10 cellular contexts compared by ENCODE assay signal in the genomic region with DNA sequence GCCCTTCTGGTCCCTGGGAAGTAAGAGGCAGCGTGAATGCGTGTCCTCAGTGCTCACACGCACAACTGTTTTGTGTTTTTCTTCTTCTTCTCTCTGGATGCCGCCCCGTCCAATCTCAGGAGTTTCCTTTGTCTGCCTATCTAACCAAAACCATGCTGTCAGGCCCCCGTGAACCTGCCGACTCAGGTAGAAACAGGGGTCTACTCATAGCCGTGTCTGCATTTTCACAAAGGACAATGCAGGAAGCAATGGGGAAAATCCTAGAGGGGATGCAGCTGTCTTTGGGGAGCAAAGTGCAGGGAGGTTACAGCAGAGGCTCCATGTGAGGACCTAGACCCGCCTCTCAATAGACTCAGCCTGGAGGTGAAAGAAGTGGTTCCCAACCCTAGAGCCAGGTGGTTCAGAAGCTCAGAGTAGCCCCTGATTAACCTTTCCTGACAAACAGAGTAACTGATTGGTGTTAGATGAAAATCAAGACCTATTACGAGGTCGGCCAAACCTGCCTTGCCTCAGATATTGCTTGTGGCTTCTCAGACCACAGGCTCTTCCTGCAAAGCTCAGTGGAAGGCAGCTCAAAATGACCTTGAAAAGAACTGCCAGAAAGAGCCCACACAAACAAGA. TPM values are rescaled to one million over a fixed set of nuclear protein-coding genes. Genes with fewer than 3 reads are reported as not detected.
DNase-seq lines count a peak whose midpoint lies in the region; ATAC-seq, FAIRE-seq and TF ChIP-seq lines count a peak whose summit lies in the region.
"Had no signal": no experiment of that assay in that cellular context is flagged by ENCODE, and none has a peak within 500 bp of the region (broad histone marks: within the 10 kb centered on the region; RNA-seq: fewer than 3 reads in every experiment).

No MANE protein-coding gene starts in this region.

- no peak overlapping the region; a peak in 1 of 7 replicates for H3K27ac Mint-ChIP-seq in H9

- peak overlapping the region; percentile 81 for H4K5ac ChIP-seq in H9 (ENCODE audit: insufficient read length, low read depth, low read length)

- H3K36me3 Mint-ChIP-seq in H9 (ENCODE audit: insufficient read depth in 1 of 3, low read depth in 3 of 3), result no peaks in the 10 kb centered on the region; a peak in 1 of 7 replicates

- TF ChIP-seq CTCF in H9 (conservative IDR thresholded peaks at IDR 0.05) (no peak), OCI-LY3 (IDR thresholded peaks at IDR 0.05; ENCODE audit: low read depth, low read length) (no peak), kidney (IDR thresholded peaks at IDR 0.05; ENCODE audit: borderline replicate concordance, extremely low read depth, insufficient read depth) (no peak)

- H2AFZ ChIP-seq in H9 (ENCODE audit: low read length) (no peak overlapping the region), OCI-LY3 (ENCODE audit: low read depth, low read length) (peak overlapping the region; percentile 19; the same call in 1 of the 2 replicates)

- H3K23me2 ChIP-seq in H9 (ENCODE audit: insufficient read length, low read depth, low read length, poor library complexity, severe bottlenecking), result no peaks in the 10 kb centered on the region

- no peak overlapping the region for H3K23ac ChIP-seq in H9 (ENCODE audit: insufficient read length, low read depth, low read length)

- no peak overlapping the region for H2BK5ac ChIP-seq in H9 (ENCODE audit: insufficient read length, low read length)

- H3K9ac ChIP-seq in H9 (ENCODE audit: extremely low read depth, insufficient read length, low read length) (no peak overlapping the region), OCI-LY3 (ENCODE audit: low read length) (peak overlapping the region; percentile 16), kidney (ENCODE audit: low read length in 2 of 2) (no peak overlapping the region)

- no peak overlapping the region for H3K4me3 Mint-ChIP-seq in H9
- H3K4me3 Mint-ChIP-seq: endodermal cell had no signal

- no peak overlapping the region for H2BK120ac ChIP-seq in H9 (ENCODE audit: low read depth, low read length, poor library complexity, severe bottlenecking)

- H3K9me3 ChIP-seq in H9 (ENCODE audit: control insufficient read depth, low read depth, low read length), result no peaks in the 10 kb centered on the region
- H3K9me3 ChIP-seq in OCI-LY3 (ENCODE audit: insufficient read depth, low read length), result peaks cover 3% of the 10 kb centered on the region; the same call in 1 of the 2 replicates
- no peaks in the 10 kb centered on the region for H3K9me3 ChIP-seq in kidney (ENCODE audit: control insufficient read depth in 1 of 2, low read length in 2 of 2)
- H3K9me3 ChIP-seq: neutrophil had no signal

- no peak for FAIRE-seq in kidney (lab: Jason Lieb, UNC)

- intact Hi-C loops in kidney (cut with DNase I), result no loop called here

- no peak overlapping the region for H3K4ac ChIP-seq in H9 (ENCODE audit: low read depth, low read length)

- peak; percentile 58 for ATAC-seq in GM18511 (IDR thresholded peaks at IDR 0.05; ENCODE audit: unreplicated experiment)

- H3K36me3 ChIP-seq in OCI-LY3 (replicated peaks; ENCODE audit: low read depth, low read length), result peaks cover 12% of the 10 kb centered on the region
- no peaks in the 10 kb centered on the region for H3K36me3 ChIP-seq in kidney (ENCODE audit: control insufficient read depth in 1 of 2, insufficient read depth in 2 of 2, low read length in 2 of 2)
- H3K36me3 ChIP-seq: neutrophil had no signal

- H4K20me1 ChIP-seq in H9 (ENCODE audit: control insufficient read depth, insufficient read depth, insufficient read length), result no peaks in the 10 kb centered on the region
- no peaks in the 10 kb centered on the region for H4K20me1 ChIP-seq in OCI-LY3 (ENCODE audit: insufficient read depth, low read length)

- no peak overlapping the region for H3K56ac ChIP-seq in H9 (ENCODE audit: insufficient read length, low read depth, low read length)

- H3K18ac ChIP-seq in H9 (ENCODE audit: insufficient read length, low read depth, low read length), result no peak overlapping the region

- H3K27me3 Mint-ChIP-seq in H9 (ENCODE audit: low read depth), result no peaks in the 10 kb centered on the region

- 0 out of 2 replicates have a peak overlapping the region, but pooled peaks have one; percentile 49 for H3K14ac ChIP-seq in H9 (ENCODE audit: insufficient read depth, low read length)

- peak overlapping the region; percentile 33 for H3K4me3 ChIP-seq in OCI-LY3 (ENCODE audit: low read length)
- H3K4me3 ChIP-seq in kidney (ENCODE audit: low read length in 2 of 2), result no peak overlapping the region

- H3K9me3 Mint-ChIP-seq in H9, result peaks cover 0 to 7% of the 10 kb centered on the region in 2 experiments; a peak in 3 of 5 replicates

- H3K27ac ChIP-seq in H9 (ENCODE audit: insufficient read length, low read depth, low read length) (no peak overlapping the region), OCI-LY3 (ENCODE audit: low read length) (no peak overlapping the region), kidney (ENCODE audit: low read depth in 2 of 2, low read length in 2 of 2) (no peak overlapping the region), substantia nigra (ENCODE audit: low read depth, low read length, poor library complexity, severe bottlenecking) (no peak overlapping the region)
- H3K27ac ChIP-seq: neutrophil had no signal

- H3K4me1 ChIP-seq in H9 (ENCODE audit: insufficient read depth, low read length), result no peaks in the 10 kb centered on the region
- peaks cover 41% of the 10 kb centered on the region for H3K4me1 ChIP-seq in OCI-LY3 (ENCODE audit: low read length)
- H3K4me1 ChIP-seq in kidney (ENCODE audit: control insufficient read depth in 1 of 2, insufficient read depth in 1 of 2, low read depth in 1 of 2, low read length in 2 of 2), result no peaks in the 10 kb centered on the region

- H2BK20ac ChIP-seq in H9 (ENCODE audit: low read depth, low read length, poor library complexity, severe bottlenecking), result no peak overlapping the region

- no peak overlapping the region for H2BK12ac ChIP-seq in H9 (ENCODE audit: insufficient read length, low read depth, low read length)

- no peaks in the 10 kb centered on the region for H3K79me2 ChIP-seq in H9 (ENCODE audit: insufficient read depth, low read length)
- no peaks in the 10 kb centered on the region for H3K79me2 ChIP-seq in OCI-LY3 (ENCODE audit: low read length)

- DNase-seq in H9 (no peak), NCI-H187 treated with DMSO at 0.1 percent for 48 hours (lab: John Stamatoyannopoulos, UW) (no peak), kidney (no peak), substantia nigra (lab: John Stamatoyannopoulos, UW) (no peak), HUDEP-2 (lab: John Stamatoyannopoulos, UW; ENCODE audit: unreplicated experiment in 76 of 76) (no peak)
- DNase-seq in effector CD4-positive, alpha-beta T cell, result peak; percentile 5
- DNase-seq: endodermal cell had no signal

- no peak overlapping the region for H2BK15ac ChIP-seq in H9 (ENCODE audit: low read depth, low read length)

- no peak overlapping the region for H4K8ac ChIP-seq in H9 (replicated peaks; ENCODE audit: insufficient read length, low read depth, low read length)

- H3K4me2 ChIP-seq in H9 (ENCODE audit: insufficient read depth, insufficient read length, low read length) (no peak overlapping the region), OCI-LY3 (ENCODE audit: low read length) (peak overlapping the region; percentile 58)

- WGBS in H9 (ENCODE audit: extremely low coverage, insufficient read length, low lambda C conversion rate), result no CpG with 5 or more reads among the region's 11 CpGs

- H3K27me3 ChIP-seq in H9 (ENCODE audit: insufficient read depth, low read length) (no peaks in the 10 kb centered on the region), OCI-LY3 (ENCODE audit: low read depth, low read length) (no peaks in the 10 kb centered on the region)
- H3K27me3 ChIP-seq: neutrophil had no signal

- no peak overlapping the region for H3T11ph ChIP-seq in H9 (ENCODE audit: low read length)

- peaks cover 13 to 19% of the 10 kb centered on the region in 2 experiments for H3K4me1 Mint-ChIP-seq in H9

- H2AK5ac ChIP-seq in H9 (ENCODE audit: insufficient read length, low read length), result no peak overlapping the region

- H4K91ac ChIP-seq in H9 (ENCODE audit: insufficient read length, low read depth, low read length), result no peak overlapping the region

- H3K79me1 ChIP-seq in H9 (ENCODE audit: insufficient read depth, low read depth, low read length, poor library complexity, severe bottlenecking), result no peaks in the 10 kb centered on the region

RNA-seq across cellular contexts. Expression of a gene that starts 49.3 kb away (rescaled TPM):
- total RNA-seq in H9 (2021), result 0.04 TPM in 1 of 2 replicates, not detected in the other
- total RNA-seq in kidney, result 5.0 TPM
- 0.28 TPM for polyA plus RNA-seq in kidney (ENCODE audit: insufficient read depth, low read depth, low replicate concordance)
